In the genomic region with DNA sequence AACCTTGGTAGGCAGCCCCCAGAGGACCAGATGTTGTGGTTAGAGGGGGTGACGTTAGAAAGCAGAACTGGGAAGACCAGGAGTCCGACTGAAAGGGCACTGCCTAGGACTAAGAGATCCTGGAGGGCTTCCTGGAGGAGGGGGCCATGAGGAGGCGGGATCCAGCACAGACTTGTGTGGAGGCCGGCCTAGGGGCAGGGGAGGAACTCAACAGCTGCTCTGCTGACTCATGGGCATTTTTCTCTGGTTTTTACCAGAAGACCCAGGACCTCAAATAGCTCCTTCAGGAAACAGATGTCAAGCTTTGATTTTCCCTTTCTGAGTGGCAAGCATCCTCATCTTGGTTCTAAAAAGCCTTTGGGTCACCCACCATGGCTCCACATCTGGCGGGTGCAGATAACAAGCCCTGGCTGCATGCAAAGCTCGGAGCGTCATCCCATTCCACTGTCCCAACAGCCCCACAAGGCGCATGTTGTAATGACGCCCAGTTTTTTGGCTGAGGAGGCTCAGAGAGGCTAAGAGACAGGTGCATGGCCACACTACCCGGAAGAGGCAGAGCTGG, we compare ENCODE assay signal across 8 cellular contexts. TPM values are rescaled to one million over a fixed set of nuclear protein-coding genes. Genes with fewer than 3 reads are reported as not detected.
DNase-seq lines count a peak whose midpoint lies in the region; ATAC-seq and TF ChIP-seq lines count a peak whose summit lies in the region.

No MANE protein-coding gene starts in this region.

- H3K4me2 ChIP-seq in OCI-LY3 (ENCODE audit: low read length) = peak overlapping the region; percentile 91

- H3K9ac ChIP-seq in OCI-LY3 (ENCODE audit: low read length) = peak overlapping the region; percentile 46

- peaks cover 99% of the 10 kb centered on the region for H3K79me2 ChIP-seq in OCI-LY3 (ENCODE audit: low read length)

- no peak overlapping the region for H3K4me3 Mint-ChIP-seq in activated CD4-positive, alpha-beta T cell treated with anti-CD3 and anti-CD28 coated beads for 36 hours

- H3K4me3 ChIP-seq in OCI-LY3 (ENCODE audit: low read length) (no peak overlapping the region), coronary artery (no peak overlapping the region)

- intact Hi-C loops in activated CD4-positive, alpha-beta T cell treated with anti-CD3 and anti-CD28 coated beads for 36 hours (cut with DNase I, micrococcal nuclease) = loop anchor here in 1 of 2 experiments (2.0 kb wide), 1 partner anchor 16 kb away; no protein-coding TSS in a partner anchor

- no peaks in the 10 kb centered on the region for H3K27me3 ChIP-seq in OCI-LY3 (ENCODE audit: low read depth, low read length)

- H3K27ac ChIP-seq in OCI-LY3 (ENCODE audit: low read length) (peak overlapping the region; percentile 99), coronary artery (no peak overlapping the region)

- H3K4me1 ChIP-seq in OCI-LY3 (ENCODE audit: low read length) = peaks cover 66% of the 10 kb centered on the region

- no peaks in the 10 kb centered on the region for H3K27me3 Mint-ChIP-seq in activated CD4-positive, alpha-beta T cell treated with anti-CD3 and anti-CD28 coated beads for 36 hours

- H3K4me1 Mint-ChIP-seq in activated CD4-positive, alpha-beta T cell treated with anti-CD3 and anti-CD28 coated beads for 36 hours = peaks cover 62% of the 10 kb centered on the region

- H2AFZ ChIP-seq in OCI-LY3 (ENCODE audit: low read depth, low read length) = no peak overlapping the region

- DNase-seq in activated CD4-positive, alpha-beta T cell treated with anti-CD3 and anti-CD28 coated beads for 36 hours = peak; percentile 51
- DNase-seq in activated CD4-positive, alpha-beta T cell treated with anti-CD3 and anti-CD28 coated beads for 4 hours = no peak
- DNase-seq in coronary artery (ENCODE audit: low spot score) = peak; percentile 52
- DNase-seq in stimulated activated CD8-positive, alpha-beta memory T cell treated with anti-CD3 and anti-CD28 coated beads, Interleukin-4, amount 100 ng/mL, for 48 hours = peak; percentile 39
- no peak for DNase-seq in LoVo (ENCODE audit: low spot score)

- H4K20me1 ChIP-seq in OCI-LY3 (ENCODE audit: insufficient read depth, low read length) = peaks cover 78% of the 10 kb centered on the region

- no peak for ATAC-seq in activated CD4-positive, alpha-beta T cell treated with anti-CD3 and anti-CD28 coated beads for 36 hours
- ATAC-seq in GM21423 (IDR thresholded peaks at IDR 0.05; ENCODE audit: unreplicated experiment) = no peak
- ATAC-seq in HG03045 (IDR thresholded peaks at IDR 0.05; ENCODE audit: unreplicated experiment) = no peak

- peaks cover 78% of the 10 kb centered on the region for H3K36me3 ChIP-seq in OCI-LY3 (replicated peaks; ENCODE audit: low read depth, low read length)

- CTCF ChIA-PET in activated CD4-positive, alpha-beta T cell treated with anti-CD3 and anti-CD28 coated beads for 36 hours (lab: Charles Lee) = no interaction called here

- no peaks in the 10 kb centered on the region for H3K9me3 ChIP-seq in OCI-LY3 (ENCODE audit: insufficient read depth, low read length)

- POLR2A ChIA-PET in activated CD4-positive, alpha-beta T cell treated with anti-CD3 and anti-CD28 coated beads for 36 hours (lab: Charles Lee) = interaction anchor here (1.0 kb wide), 1 partner anchor 23 kb away, joined by 4 read pairs; no protein-coding TSS in a partner anchor

- H3K27ac Mint-ChIP-seq in activated CD4-positive, alpha-beta T cell treated with anti-CD3 and anti-CD28 coated beads for 36 hours = peak overlapping the region; percentile 61

- H3K9me3 Mint-ChIP-seq in activated CD4-positive, alpha-beta T cell treated with anti-CD3 and anti-CD28 coated beads for 36 hours (ENCODE audit: low read depth) = no peaks in the 10 kb centered on the region

- TF ChIP-seq CTCF in OCI-LY3 (IDR thresholded peaks at IDR 0.05; ENCODE audit: low read depth, low read length) (no peak), coronary artery (IDR thresholded peaks at IDR 0.05) (no peak)

- peaks cover 85% of the 10 kb centered on the region for H3K36me3 Mint-ChIP-seq in activated CD4-positive, alpha-beta T cell treated with anti-CD3 and anti-CD28 coated beads for 36 hours (ENCODE audit: low read depth)

RNA-seq across cellular contexts. Expression of gene IL21R, which starts 29.0 kb away (rescaled TPM):
- 10 to 100 TPM; 61.8 to 73.5 TPM for total RNA-seq in activated CD4-positive, alpha-beta T cell treated with anti-CD3 and anti-CD28 coated beads for 36 hours

Comparison
In these comparisons a context has a peak if more than half of its experiments do, and no peak if none do; other contexts are left out.
1. DNase-seq: peak in activated CD4-positive, alpha-beta T cell treated with anti-CD3 and anti-CD28 coated beads for 36 hours (single experiment), coronary artery (single experiment) and stimulated activated CD8-positive, alpha-beta memory T cell treated with anti-CD3 and anti-CD28 coated beads, Interleukin-4, amount 100 ng/mL, for 48 hours (single experiment); none in activated CD4-positive, alpha-beta T cell treated with anti-CD3 and anti-CD28 coated beads for 4 hours (0 of 2) and LoVo (single experiment).